22 cellular contexts compared by ENCODE assay signal in genomic region chrX:150525061-150525919, GRCh38. TPM values are rescaled to one million over a fixed set of nuclear protein-coding genes. Genes with fewer than 3 reads are reported as not detected.
DNase-seq lines count a peak whose midpoint lies in the region; ATAC-seq and TF ChIP-seq lines count a peak whose summit lies in the region.
"Had no signal": no experiment of that assay in that cellular context is flagged by ENCODE, and none has a peak within 500 bp of the region (broad histone marks: within the 10 kb centered on the region; RNA-seq: fewer than 3 reads in every experiment).

No MANE protein-coding gene starts in this region.

- H3K27ac ChIP-seq in right atrium auricular region = no peak overlapping the region
- H3K27ac ChIP-seq in tibial artery = peak overlapping the region; percentile 33 to 60
- H3K27ac ChIP-seq: SK-N-MC, suprapubic skin had no signal

- no peak overlapping the region for H3K27ac Mint-ChIP-seq in activated CD4-positive, alpha-beta T cell treated with anti-CD3 and anti-CD28 coated beads, Interleukin-2, amount 10 ng/mL, durations not matched to agents 24 days and 14 days
- H3K27ac Mint-ChIP-seq: activated CD8-positive, alpha-beta T cell treated with anti-CD3 and anti-CD28 coated beads for 36 hours; B cell; HFFc6; WTC11 had no signal

- DNase-seq in Right ventricle myocardium inferior (ENCODE audit: missing footprints) (no peak), right atrium auricular region (ENCODE audit: low spot score) (no peak), left cardiac atrium (peak; percentile 39), nucleus accumbens (lab: John Stamatoyannopoulos, UW) (peak; percentile 6 to 90 (median 74)), tibial artery (peak; percentile 45 to 91), T-helper 2 cell (no peak), DMS53 treated with DMSO at 0.1 percent for 48 hours (lab: John Stamatoyannopoulos, UW; ENCODE audit: unreplicated experiment) (no peak)
- DNase-seq in activated CD4-positive, alpha-beta T cell treated with anti-CD3 and anti-CD28 coated beads, Interleukin-2, amount 10 ng/mL, durations not matched to agents 24 days and 14 days = no peak
- DNase-seq: activated CD8-positive, alpha-beta T cell treated with anti-CD3 and anti-CD28 coated beads for 36 hours; activated naive CD4-positive, alpha-beta T cell treated with anti-CD3 and anti-CD28 coated beads, Interleukin-2, amount 50 U/mL, for 16 hours; activated T-cell treated with anti-CD3 and anti-CD28 coated beads, Interleukin-2, amount 50 U/mL, for 1 hour; cortex of kidney; HFFc6; kidney glomerular epithelial cell; NCI-H1092 treated with DMSO at 0.1 percent for 48 hours; NCI-H2029 treated with DMSO at 0.1 percent for 48 hours; stimulated activated CD4-positive, alpha-beta T cell treated with anti-CD3 and anti-CD28 coated beads, Interleukin-15, amount 100 ng/mL, for 24 hours had no signal

- H3K27me3 Mint-ChIP-seq in activated CD4-positive, alpha-beta T cell treated with anti-CD3 and anti-CD28 coated beads, Interleukin-2, amount 10 ng/mL, durations not matched to agents 24 days and 14 days = peaks cover 5% of the 10 kb centered on the region
- H3K27me3 Mint-ChIP-seq: activated CD8-positive, alpha-beta T cell treated with anti-CD3 and anti-CD28 coated beads for 36 hours; B cell had no signal

- H3K4me3 ChIP-seq in right atrium auricular region = no peak overlapping the region
- H3K4me3 ChIP-seq in tibial artery = no peak overlapping the region
- H3K4me3 ChIP-seq: SK-N-MC, suprapubic skin had no signal

- no peaks in the 10 kb centered on the region for H3K4me1 Mint-ChIP-seq in activated CD4-positive, alpha-beta T cell treated with anti-CD3 and anti-CD28 coated beads, Interleukin-2, amount 10 ng/mL, durations not matched to agents 24 days and 14 days
- H3K4me1 Mint-ChIP-seq: B cell, neural crest cell had no signal

- H3K27me3 ChIP-seq in right atrium auricular region = no peaks in the 10 kb centered on the region
- no peaks in the 10 kb centered on the region for H3K27me3 ChIP-seq in tibial artery
- H3K27me3 ChIP-seq: suprapubic skin had no signal

- no peak overlapping the region for H3K4me3 Mint-ChIP-seq in activated CD4-positive, alpha-beta T cell treated with anti-CD3 and anti-CD28 coated beads, Interleukin-2, amount 10 ng/mL, durations not matched to agents 24 days and 14 days
- H3K4me3 Mint-ChIP-seq: activated CD8-positive, alpha-beta T cell treated with anti-CD3 and anti-CD28 coated beads for 36 hours; B cell; HFFc6; neural crest cell; WTC11 had no signal

- peak; percentile 76 for ATAC-seq in Right ventricle myocardium inferior
- peak; percentile 89 to 94 for ATAC-seq in left cardiac atrium
- ATAC-seq: activated CD8-positive, alpha-beta T cell treated with anti-CD3 and anti-CD28 coated beads for 36 hours; WTC11 had no signal

- no peak for TF ChIP-seq CTCF in right atrium auricular region (IDR thresholded peaks at IDR 0.05)
- TF ChIP-seq CTCF in tibial artery (IDR thresholded peaks at IDR 0.05) = no peak

- H3K36me3 ChIP-seq in right atrium auricular region = no peaks in the 10 kb centered on the region
- H3K36me3 ChIP-seq in tibial artery = no peaks in the 10 kb centered on the region
- H3K36me3 ChIP-seq: suprapubic skin had no signal

- H3K4me1 ChIP-seq in right atrium auricular region = no peaks in the 10 kb centered on the region
- peaks cover 0 to 25% (median 5%) of the 10 kb centered on the region in 4 donors for H3K4me1 ChIP-seq in tibial artery
- H3K4me1 ChIP-seq: suprapubic skin had no signal

- intact Hi-C loops in Right ventricle myocardium inferior (cut with DNase I) = no loop called here
- intact Hi-C loops in left cardiac atrium (cut with DNase I) = no loop called here
- intact Hi-C loops in tibial artery (cut with DNase I; ENCODE audit: low total_unique reads) = no loop called here
- intact Hi-C loops in activated CD4-positive, alpha-beta T cell treated with anti-CD3 and anti-CD28 coated beads, Interleukin-2, amount 10 ng/mL, durations not matched to agents 24 days and 14 days (cut with micrococcal nuclease) = no loop called here

- H3K9me3 ChIP-seq in right atrium auricular region (no peaks in the 10 kb centered on the region), tibial artery (no peaks in the 10 kb centered on the region)
- H3K9me3 ChIP-seq: suprapubic skin had no signal

- H3K9me3 Mint-ChIP-seq in activated CD4-positive, alpha-beta T cell treated with anti-CD3 and anti-CD28 coated beads, Interleukin-2, amount 10 ng/mL, durations not matched to agents 24 days and 14 days = no peaks in the 10 kb centered on the region
- H3K9me3 Mint-ChIP-seq: activated CD8-positive, alpha-beta T cell treated with anti-CD3 and anti-CD28 coated beads for 36 hours; HFFc6 had no signal

- no peaks in the 10 kb centered on the region for H3K36me3 Mint-ChIP-seq in activated CD4-positive, alpha-beta T cell treated with anti-CD3 and anti-CD28 coated beads, Interleukin-2, amount 10 ng/mL, durations not matched to agents 24 days and 14 days (ENCODE audit: low read depth)
- H3K36me3 Mint-ChIP-seq: WTC11 had no signal

RNA-seq across cellular contexts. Expression of gene MTM1, which starts 43.1 kb away (rescaled TPM):
- 8.8 TPM for total RNA-seq in Right ventricle myocardium inferior
- total RNA-seq in right atrium auricular region = 1 to 10 TPM; 9.0 to 9.4 TPM
- 10 to 100 TPM; 10.4 to 14.1 TPM for total RNA-seq in left cardiac atrium
- total RNA-seq in activated CD4-positive, alpha-beta T cell treated with anti-CD3 and anti-CD28 coated beads, Interleukin-2, amount 10 ng/mL, durations not matched to agents 24 days and 14 days = 18.2 and 23.7 TPM in 2 replicates

Comparison
In these comparisons a context has a peak if more than half of its experiments do, and no peak if none do; other contexts are left out.
1. DNase-seq: peak in left cardiac atrium (single experiment), nucleus accumbens (56 of 56) and tibial artery (2 of 2); none in Right ventricle myocardium inferior (single experiment), right atrium auricular region (single experiment), activated CD4-positive, alpha-beta T cell treated with anti-CD3 and anti-CD28 coated beads, Interleukin-2, amount 10 ng/mL, durations not matched to agents 24 days and 14 days (single experiment), T-helper 2 cell (0 of 5) and DMS53 treated with DMSO at 0.1 percent for 48 hours (single experiment).
2. H3K27ac ChIP-seq: peak in tibial artery (2 of 2); none in right atrium auricular region (0 of 2).